Comparison of ENCODE assay signal across 31 cellular contexts in the genomic region with DNA sequence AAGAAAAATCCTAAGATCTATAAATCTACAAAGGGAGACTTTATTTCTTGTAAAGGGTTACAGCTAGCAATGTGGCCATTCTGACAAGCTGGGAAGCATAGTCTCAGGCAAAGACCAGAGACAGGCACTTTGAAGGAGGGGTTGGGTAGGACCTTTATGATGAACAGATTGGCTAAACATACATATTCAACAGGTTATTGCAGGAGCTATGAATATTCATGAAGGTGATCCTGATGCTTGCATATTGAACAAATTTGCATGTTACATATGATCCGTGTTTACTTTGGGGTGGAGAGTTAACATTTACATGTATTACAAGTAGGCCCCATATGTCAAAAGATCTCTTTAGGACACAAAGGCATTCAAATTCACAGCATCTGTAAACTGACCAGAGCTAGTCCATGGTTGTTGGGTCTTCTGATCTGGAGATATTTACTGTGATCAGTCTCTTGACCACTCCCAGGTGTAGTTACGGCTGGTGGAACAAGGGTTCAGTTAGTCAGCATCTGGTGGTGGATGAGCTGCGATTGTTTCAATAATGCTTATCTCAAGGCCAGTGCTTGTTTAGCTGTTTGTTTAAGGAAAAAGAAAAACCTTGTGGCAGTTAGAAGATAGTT.
"Had no signal": no experiment of that assay in that cellular context is flagged by ENCODE, and none has a peak within 500 bp of the region (broad histone marks: within the 10 kb centered on the region; RNA-seq: fewer than 3 reads in every experiment).

No MANE protein-coding gene starts in this region.

- H3K4me1 Mint-ChIP-seq: activated CD4-positive, alpha-beta memory T cell treated with anti-CD3 and anti-CD28 coated beads, Interleukin-2, amount 10 ng/mL, durations not matched to agents 7 days and 5 days; activated CD4-positive, alpha-beta T cell treated with anti-CD3 and anti-CD28 coated beads, Interleukin-2, amount 10 ng/mL, durations not matched to agents 7 days and 5 days; activated T-helper 17 cell treated with anti-CD3 and anti-CD28 coated beads, Interleukin-2, amount 50 U/mL, for 72 hours; immature natural killer cell had no signal

- ATAC-seq: activated T-cell treated with anti-CD3 and anti-CD28 coated beads, Interleukin-2, amount 50 U/mL, for 4 hours; activated T-helper 17 cell treated with anti-CD3 and anti-CD28 coated beads, Interleukin-2, amount 50 U/mL, for 72 hours; foreskin keratinocyte; heart left ventricle; left colon; psoas muscle; upper lobe of right lung had no signal

- H3K27ac Mint-ChIP-seq: activated CD4-positive, alpha-beta memory T cell treated with anti-CD3 and anti-CD28 coated beads, Interleukin-2, amount 10 ng/mL, durations not matched to agents 7 days and 5 days; activated CD4-positive, alpha-beta T cell treated with anti-CD3 and anti-CD28 coated beads, Interleukin-2, amount 10 ng/mL, durations not matched to agents 7 days and 5 days; activated T-helper 17 cell treated with anti-CD3 and anti-CD28 coated beads, Interleukin-2, amount 50 U/mL, for 72 hours; dendritic cell treated with granulocyte-macrophage colony-stimulating factor and Interleukin-4, amounts not matched to agents 40 ng/mL and 50 ng/mL, for 4 days; endodermal cell; immature natural killer cell; naive B cell had no signal

- H3K36me3 Mint-ChIP-seq: immature natural killer cell had no signal

- H3K9me3 Mint-ChIP-seq: activated CD4-positive, alpha-beta memory T cell treated with anti-CD3 and anti-CD28 coated beads, Interleukin-2, amount 10 ng/mL, durations not matched to agents 7 days and 5 days; activated CD4-positive, alpha-beta T cell treated with anti-CD3 and anti-CD28 coated beads, Interleukin-2, amount 10 ng/mL, durations not matched to agents 7 days and 5 days; activated T-cell treated with anti-CD3 and anti-CD28 coated beads, Interleukin-2, amount 50 U/mL, for 4 hours; activated T-helper 17 cell treated with anti-CD3 and anti-CD28 coated beads, Interleukin-2, amount 50 U/mL, for 72 hours; dendritic cell treated with granulocyte-macrophage colony-stimulating factor and Interleukin-4, amounts not matched to agents 40 ng/mL and 50 ng/mL, for 4 days; endodermal cell; immature natural killer cell; naive B cell; neural crest cell had no signal

- DNase-seq: activated CD4-positive, alpha-beta memory T cell treated with anti-CD3 and anti-CD28 coated beads, Interleukin-2, amount 10 ng/mL, durations not matched to agents 7 days and 5 days; activated CD4-positive, alpha-beta T cell treated with anti-CD3 and anti-CD28 coated beads for 1 hour; activated CD4-positive, alpha-beta T cell treated with anti-CD3 and anti-CD28 coated beads, Interleukin-2, amount 10 ng/mL, durations not matched to agents 7 days and 5 days; activated gamma-delta T cell treated with Interleukin-2 at 50 U/mL for 16 hours; activated naive CD4-positive, alpha-beta T cell treated with anti-CD3 and anti-CD28 coated beads, Interleukin-2, amount 50 U/mL, for 16 hours; activated T-cell treated with anti-CD3 and anti-CD28 coated beads, Interleukin-2, amount 50 U/mL, for 4 hours; amniotic stem cell; caudate nucleus; endodermal cell; foreskin keratinocyte; heart left ventricle; hypothalamus; immature natural killer cell; kidney; left colon; mammary epithelial cell; naive B cell; occipital lobe; psoas muscle; sigmoid colon; small intestine; stimulated activated CD4-positive, alpha-beta T cell treated with anti-CD3 and anti-CD28 coated beads, Interleukin-1b, Interleukin-23, amount 100 ng/mL, for 48 hours; stimulated activated CD4-positive, alpha-beta T cell treated with anti-CD3 and anti-CD28 coated beads, Interleukin-4, amount 100 ng/mL, for 4 hours; stimulated activated CD8-positive, alpha-beta memory T cell treated with anti-CD3 and anti-CD28 coated beads, Interleukin-4, amount 100 ng/mL, for 48 hours; stimulated activated naive CD4-positive, alpha-beta T cell; T1000; tibial artery; upper lobe of right lung had no signal

- H3K4me3 Mint-ChIP-seq: activated CD4-positive, alpha-beta memory T cell treated with anti-CD3 and anti-CD28 coated beads, Interleukin-2, amount 10 ng/mL, durations not matched to agents 7 days and 5 days; activated CD4-positive, alpha-beta T cell treated with anti-CD3 and anti-CD28 coated beads, Interleukin-2, amount 10 ng/mL, durations not matched to agents 7 days and 5 days; activated T-cell treated with anti-CD3 and anti-CD28 coated beads, Interleukin-2, amount 50 U/mL, for 4 hours; activated T-helper 17 cell treated with anti-CD3 and anti-CD28 coated beads, Interleukin-2, amount 50 U/mL, for 72 hours; dendritic cell treated with granulocyte-macrophage colony-stimulating factor and Interleukin-4, amounts not matched to agents 40 ng/mL and 50 ng/mL, for 4 days; endodermal cell; immature natural killer cell; naive B cell; neural crest cell had no signal
